ENCODE assay signal across 3 cellular contexts in the genomic region with DNA sequence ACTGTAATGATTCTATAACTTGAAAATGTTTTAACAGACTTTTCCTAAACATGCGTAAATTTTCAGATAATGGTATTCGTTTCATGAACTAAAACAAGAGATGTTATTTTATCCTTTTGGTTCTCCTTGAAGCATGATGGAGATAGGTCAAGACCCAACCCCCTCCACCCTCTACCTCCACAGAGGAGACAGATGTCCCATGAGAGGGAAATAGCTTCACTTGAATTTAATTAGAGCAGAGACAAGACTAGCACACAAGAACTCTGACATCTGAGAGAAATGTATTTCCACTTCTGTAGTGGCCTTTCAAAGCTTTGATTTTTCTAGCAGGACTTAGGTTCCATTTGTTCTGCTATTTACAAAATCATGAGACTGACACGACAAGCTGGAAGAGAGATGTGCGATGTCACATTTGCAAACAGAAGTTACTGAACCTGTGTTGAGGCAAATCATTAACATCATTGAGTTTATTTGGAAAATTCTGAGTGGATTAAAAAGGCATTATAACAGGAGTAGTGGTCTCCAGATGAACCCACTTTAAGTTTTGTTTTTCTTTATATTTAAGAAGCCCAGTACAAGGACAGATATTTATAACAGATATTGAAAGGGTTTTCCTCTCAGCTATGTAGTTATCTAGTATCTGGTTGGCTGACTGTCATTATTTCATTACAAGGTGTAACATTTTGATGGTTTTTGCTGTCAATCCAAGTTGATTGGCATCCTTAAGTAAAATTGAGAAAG.
TF ChIP-seq lines count a peak whose summit lies in the region.

No MANE protein-coding gene starts in this region.

TF ChIP-seq in liver, 16 proteins besides CTCF, POLR2A, EP300 and RAD21:
- TF ChIP-seq, protein P1, sequence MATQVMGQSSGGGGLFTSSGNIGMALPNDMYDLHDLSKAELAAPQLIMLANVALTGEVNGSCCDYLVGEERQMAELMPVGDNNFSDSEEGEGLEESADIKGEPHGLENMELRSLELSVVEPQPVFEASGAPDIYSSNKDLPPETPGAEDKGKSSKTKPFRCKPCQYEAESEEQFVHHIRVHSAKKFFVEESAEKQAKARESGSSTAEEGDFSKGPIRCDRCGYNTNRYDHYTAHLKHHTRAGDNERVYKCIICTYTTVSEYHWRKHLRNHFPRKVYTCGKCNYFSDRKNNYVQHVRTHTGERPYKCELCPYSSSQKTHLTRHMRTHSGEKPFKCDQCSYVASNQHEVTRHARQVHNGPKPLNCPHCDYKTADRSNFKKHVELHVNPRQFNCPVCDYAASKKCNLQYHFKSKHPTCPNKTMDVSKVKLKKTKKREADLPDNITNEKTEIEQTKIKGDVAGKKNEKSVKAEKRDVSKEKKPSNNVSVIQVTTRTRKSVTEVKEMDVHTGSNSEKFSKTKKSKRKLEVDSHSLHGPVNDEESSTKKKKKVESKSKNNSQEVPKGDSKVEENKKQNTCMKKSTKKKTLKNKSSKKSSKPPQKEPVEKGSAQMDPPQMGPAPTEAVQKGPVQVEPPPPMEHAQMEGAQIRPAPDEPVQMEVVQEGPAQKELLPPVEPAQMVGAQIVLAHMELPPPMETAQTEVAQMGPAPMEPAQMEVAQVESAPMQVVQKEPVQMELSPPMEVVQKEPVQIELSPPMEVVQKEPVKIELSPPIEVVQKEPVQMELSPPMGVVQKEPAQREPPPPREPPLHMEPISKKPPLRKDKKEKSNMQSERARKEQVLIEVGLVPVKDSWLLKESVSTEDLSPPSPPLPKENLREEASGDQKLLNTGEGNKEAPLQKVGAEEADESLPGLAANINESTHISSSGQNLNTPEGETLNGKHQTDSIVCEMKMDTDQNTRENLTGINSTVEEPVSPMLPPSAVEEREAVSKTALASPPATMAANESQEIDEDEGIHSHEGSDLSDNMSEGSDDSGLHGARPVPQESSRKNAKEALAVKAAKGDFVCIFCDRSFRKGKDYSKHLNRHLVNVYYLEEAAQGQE (IDR thresholded peaks at IDR 0.05), result no peak
- TF ChIP-seq FOXA1 (IDR thresholded peaks at IDR 0.05) (no peak), NR2F2 (IDR thresholded peaks at IDR 0.05) (no peak), HNF4A (conservative IDR thresholded peaks at IDR 0.05) (no peak), TAF1 (conservative IDR thresholded peaks at IDR 0.05) (no peak), GABPA (IDR thresholded peaks at IDR 0.05 in 1 of 2, conservative IDR thresholded peaks at IDR 0.05 in 1 of 2) (no peak), RXRA (IDR thresholded peaks at IDR 0.05) (no peak), JUND (IDR thresholded peaks at IDR 0.05) (no peak), SP1 (IDR thresholded peaks at IDR 0.05) (no peak), YY1 (IDR thresholded peaks at IDR 0.05) (no peak), FOXA2 (IDR thresholded peaks at IDR 0.05) (no peak), EGR1 (IDR thresholded peaks at IDR 0.05; ENCODE audit: low read depth in 2 of 2) (no peak), HNF4G (IDR thresholded peaks at IDR 0.05) (no peak)
- TF ChIP-seq, protein P2, sequence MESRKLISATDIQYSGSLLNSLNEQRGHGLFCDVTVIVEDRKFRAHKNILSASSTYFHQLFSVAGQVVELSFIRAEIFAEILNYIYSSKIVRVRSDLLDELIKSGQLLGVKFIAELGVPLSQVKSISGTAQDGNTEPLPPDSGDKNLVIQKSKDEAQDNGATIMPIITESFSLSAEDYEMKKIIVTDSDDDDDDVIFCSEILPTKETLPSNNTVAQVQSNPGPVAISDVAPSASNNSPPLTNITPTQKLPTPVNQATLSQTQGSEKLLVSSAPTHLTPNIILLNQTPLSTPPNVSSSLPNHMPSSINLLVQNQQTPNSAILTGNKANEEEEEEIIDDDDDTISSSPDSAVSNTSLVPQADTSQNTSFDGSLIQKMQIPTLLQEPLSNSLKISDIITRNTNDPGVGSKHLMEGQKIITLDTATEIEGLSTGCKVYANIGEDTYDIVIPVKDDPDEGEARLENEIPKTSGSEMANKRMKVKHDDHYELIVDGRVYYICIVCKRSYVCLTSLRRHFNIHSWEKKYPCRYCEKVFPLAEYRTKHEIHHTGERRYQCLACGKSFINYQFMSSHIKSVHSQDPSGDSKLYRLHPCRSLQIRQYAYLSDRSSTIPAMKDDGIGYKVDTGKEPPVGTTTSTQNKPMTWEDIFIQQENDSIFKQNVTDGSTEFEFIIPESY (IDR thresholded peaks at IDR 0.05), result no peak
- TF ChIP-seq, protein P3, sequence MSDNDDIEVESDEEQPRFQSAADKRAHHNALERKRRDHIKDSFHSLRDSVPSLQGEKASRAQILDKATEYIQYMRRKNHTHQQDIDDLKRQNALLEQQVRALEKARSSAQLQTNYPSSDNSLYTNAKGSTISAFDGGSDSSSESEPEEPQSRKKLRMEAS (IDR thresholded peaks at IDR 0.05), result no peak
- TF ChIP-seq, protein P4, sequence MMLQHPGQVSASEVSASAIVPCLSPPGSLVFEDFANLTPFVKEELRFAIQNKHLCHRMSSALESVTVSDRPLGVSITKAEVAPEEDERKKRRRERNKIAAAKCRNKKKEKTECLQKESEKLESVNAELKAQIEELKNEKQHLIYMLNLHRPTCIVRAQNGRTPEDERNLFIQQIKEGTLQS (IDR thresholded peaks at IDR 0.05), result no peak
TF ChIP-seq in liver: peak in this region for 0.

TF ChIP-seq in HepG2, 621 proteins besides CTCF, POLR2A, EP300 and RAD21:
- TF ChIP-seq GATAD1 (CRISPR knock-in tag; IDR thresholded peaks at IDR 0.05), result no peak
- TF ChIP-seq ZFP37 (CRISPR knock-in tag; IDR thresholded peaks at IDR 0.05; ENCODE audit: borderline replicate concordance), result no peak
- no peak for TF ChIP-seq LCORL (IDR thresholded peaks at IDR 0.05)
- no peak for TF ChIP-seq LCORL (CRISPR knock-in tag; IDR thresholded peaks at IDR 0.05)
- no peak for TF ChIP-seq CENPX (CRISPR knock-in tag; IDR thresholded peaks at IDR 0.05)
- TF ChIP-seq ZFYVE20 (CRISPR knock-in tag; IDR thresholded peaks at IDR 0.05; ENCODE audit: borderline replicate concordance, low read depth), result no peak
TF ChIP-seq in HepG2: peak in this region for 0.

TF ChIP-seq in GM12878, 131 proteins besides CTCF, POLR2A, EP300 and RAD21:
- TF ChIP-seq, protein P5, sequence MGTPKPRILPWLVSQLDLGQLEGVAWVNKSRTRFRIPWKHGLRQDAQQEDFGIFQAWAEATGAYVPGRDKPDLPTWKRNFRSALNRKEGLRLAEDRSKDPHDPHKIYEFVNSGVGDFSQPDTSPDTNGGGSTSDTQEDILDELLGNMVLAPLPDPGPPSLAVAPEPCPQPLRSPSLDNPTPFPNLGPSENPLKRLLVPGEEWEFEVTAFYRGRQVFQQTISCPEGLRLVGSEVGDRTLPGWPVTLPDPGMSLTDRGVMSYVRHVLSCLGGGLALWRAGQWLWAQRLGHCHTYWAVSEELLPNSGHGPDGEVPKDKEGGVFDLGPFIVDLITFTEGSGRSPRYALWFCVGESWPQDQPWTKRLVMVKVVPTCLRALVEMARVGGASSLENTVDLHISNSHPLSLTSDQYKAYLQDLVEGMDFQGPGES (IDR thresholded peaks at IDR 0.05), result no peak
- TF ChIP-seq, protein P6, sequence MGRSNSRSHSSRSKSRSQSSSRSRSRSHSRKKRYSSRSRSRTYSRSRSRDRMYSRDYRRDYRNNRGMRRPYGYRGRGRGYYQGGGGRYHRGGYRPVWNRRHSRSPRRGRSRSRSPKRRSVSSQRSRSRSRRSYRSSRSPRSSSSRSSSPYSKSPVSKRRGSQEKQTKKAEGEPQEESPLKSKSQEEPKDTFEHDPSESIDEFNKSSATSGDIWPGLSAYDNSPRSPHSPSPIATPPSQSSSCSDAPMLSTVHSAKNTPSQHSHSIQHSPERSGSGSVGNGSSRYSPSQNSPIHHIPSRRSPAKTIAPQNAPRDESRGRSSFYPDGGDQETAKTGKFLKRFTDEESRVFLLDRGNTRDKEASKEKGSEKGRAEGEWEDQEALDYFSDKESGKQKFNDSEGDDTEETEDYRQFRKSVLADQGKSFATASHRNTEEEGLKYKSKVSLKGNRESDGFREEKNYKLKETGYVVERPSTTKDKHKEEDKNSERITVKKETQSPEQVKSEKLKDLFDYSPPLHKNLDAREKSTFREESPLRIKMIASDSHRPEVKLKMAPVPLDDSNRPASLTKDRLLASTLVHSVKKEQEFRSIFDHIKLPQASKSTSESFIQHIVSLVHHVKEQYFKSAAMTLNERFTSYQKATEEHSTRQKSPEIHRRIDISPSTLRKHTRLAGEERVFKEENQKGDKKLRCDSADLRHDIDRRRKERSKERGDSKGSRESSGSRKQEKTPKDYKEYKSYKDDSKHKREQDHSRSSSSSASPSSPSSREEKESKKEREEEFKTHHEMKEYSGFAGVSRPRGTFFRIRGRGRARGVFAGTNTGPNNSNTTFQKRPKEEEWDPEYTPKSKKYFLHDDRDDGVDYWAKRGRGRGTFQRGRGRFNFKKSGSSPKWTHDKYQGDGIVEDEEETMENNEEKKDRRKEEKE (IDR thresholded peaks at IDR 0.05), result no peak
- TF ChIP-seq RFX5 (IDR thresholded peaks at IDR 0.05; ENCODE audit: low read depth, low read length), result no peak
- TF ChIP-seq, protein P2 (IDR thresholded peaks at IDR 0.05), result no peak
- no peak for TF ChIP-seq ESRRA (IDR thresholded peaks at IDR 0.05; ENCODE audit: low read length)
- no peak for TF ChIP-seq SUZ12 (IDR thresholded peaks at IDR 0.05; ENCODE audit: unreplicated experiment)
- no peak for TF ChIP-seq GABPA (IDR thresholded peaks at IDR 0.05; ENCODE audit: low read depth)
- no peak for TF ChIP-seq CBX3 (IDR thresholded peaks at IDR 0.05; ENCODE audit: borderline replicate concordance, low read depth)
- TF ChIP-seq EZH2 (IDR thresholded peaks at IDR 0.05; ENCODE audit: borderline replicate concordance, control insufficient read depth, low read depth, low read length), result no peak
- no peak for TF ChIP-seq ZNF384 (IDR thresholded peaks at IDR 0.05; ENCODE audit: borderline replicate concordance, low read depth, low read length)
- no peak for TF ChIP-seq FOXM1 (IDR thresholded peaks at IDR 0.05; ENCODE audit: low read depth, low read length)
- TF ChIP-seq, protein P4 (IDR thresholded peaks at IDR 0.05; ENCODE audit: borderline replicate concordance, extremely low read depth, low read depth, low read length), result no peak
- TF ChIP-seq, protein P7, sequence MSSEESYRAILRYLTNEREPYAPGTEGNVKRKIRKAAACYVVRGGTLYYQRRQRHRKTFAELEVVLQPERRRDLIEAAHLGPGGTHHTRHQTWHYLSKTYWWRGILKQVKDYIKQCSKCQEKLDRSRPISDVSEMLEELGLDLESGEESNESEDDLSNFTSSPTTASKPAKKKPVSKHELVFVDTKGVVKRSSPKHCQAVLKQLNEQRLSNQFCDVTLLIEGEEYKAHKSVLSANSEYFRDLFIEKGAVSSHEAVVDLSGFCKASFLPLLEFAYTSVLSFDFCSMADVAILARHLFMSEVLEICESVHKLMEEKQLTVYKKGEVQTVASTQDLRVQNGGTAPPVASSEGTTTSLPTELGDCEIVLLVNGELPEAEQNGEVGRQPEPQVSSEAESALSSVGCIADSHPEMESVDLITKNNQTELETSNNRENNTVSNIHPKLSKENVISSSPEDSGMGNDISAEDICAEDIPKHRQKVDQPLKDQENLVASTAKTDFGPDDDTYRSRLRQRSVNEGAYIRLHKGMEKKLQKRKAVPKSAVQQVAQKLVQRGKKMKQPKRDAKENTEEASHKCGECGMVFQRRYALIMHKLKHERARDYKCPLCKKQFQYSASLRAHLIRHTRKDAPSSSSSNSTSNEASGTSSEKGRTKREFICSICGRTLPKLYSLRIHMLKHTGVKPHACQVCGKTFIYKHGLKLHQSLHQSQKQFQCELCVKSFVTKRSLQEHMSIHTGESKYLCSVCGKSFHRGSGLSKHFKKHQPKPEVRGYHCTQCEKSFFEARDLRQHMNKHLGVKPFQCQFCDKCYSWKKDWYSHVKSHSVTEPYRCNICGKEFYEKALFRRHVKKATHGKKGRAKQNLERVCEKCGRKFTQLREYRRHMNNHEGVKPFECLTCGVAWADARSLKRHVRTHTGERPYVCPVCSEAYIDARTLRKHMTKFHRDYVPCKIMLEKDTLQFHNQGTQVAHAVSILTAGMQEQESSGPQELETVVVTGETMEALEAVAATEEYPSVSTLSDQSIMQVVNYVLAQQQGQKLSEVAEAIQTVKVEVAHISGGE (CRISPR knock-in tag; IDR thresholded peaks at IDR 0.05), result no peak
- TF ChIP-seq MYC (IDR thresholded peaks at IDR 0.05; ENCODE audit: insufficient read depth, insufficient read length, insufficient replicate concordance, low read length, severe bottlenecking), result no peak
- TF ChIP-seq, protein P8, sequence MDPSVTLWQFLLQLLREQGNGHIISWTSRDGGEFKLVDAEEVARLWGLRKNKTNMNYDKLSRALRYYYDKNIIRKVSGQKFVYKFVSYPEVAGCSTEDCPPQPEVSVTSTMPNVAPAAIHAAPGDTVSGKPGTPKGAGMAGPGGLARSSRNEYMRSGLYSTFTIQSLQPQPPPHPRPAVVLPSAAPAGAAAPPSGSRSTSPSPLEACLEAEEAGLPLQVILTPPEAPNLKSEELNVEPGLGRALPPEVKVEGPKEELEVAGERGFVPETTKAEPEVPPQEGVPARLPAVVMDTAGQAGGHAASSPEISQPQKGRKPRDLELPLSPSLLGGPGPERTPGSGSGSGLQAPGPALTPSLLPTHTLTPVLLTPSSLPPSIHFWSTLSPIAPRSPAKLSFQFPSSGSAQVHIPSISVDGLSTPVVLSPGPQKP (IDR thresholded peaks at IDR 0.05; ENCODE audit: low read depth, low read length), result no peak
- TF ChIP-seq TCF3 (IDR thresholded peaks at IDR 0.05; ENCODE audit: borderline replicate concordance, insufficient read depth, low read depth, low read length), result no peak
- no peak for TF ChIP-seq JUNB (IDR thresholded peaks at IDR 0.05)
- TF ChIP-seq, protein P9, sequence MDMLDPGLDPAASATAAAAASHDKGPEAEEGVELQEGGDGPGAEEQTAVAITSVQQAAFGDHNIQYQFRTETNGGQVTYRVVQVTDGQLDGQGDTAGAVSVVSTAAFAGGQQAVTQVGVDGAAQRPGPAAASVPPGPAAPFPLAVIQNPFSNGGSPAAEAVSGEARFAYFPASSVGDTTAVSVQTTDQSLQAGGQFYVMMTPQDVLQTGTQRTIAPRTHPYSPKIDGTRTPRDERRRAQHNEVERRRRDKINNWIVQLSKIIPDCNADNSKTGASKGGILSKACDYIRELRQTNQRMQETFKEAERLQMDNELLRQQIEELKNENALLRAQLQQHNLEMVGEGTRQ (IDR thresholded peaks at IDR 0.05; ENCODE audit: borderline replicate concordance, low read depth, low read length), result no peak
